9 cellular contexts compared by ENCODE assay signal in genomic region chr10:102120987-102121738, GRCh38. TPM values are rescaled to one million over a fixed set of nuclear protein-coding genes. Genes with fewer than 3 reads are reported as not detected.
DNase-seq lines count a peak whose midpoint lies in the region; ATAC-seq, FAIRE-seq and TF ChIP-seq lines count a peak whose summit lies in the region.
"Had no signal": no experiment of that assay in that cellular context is flagged by ENCODE, and none has a peak within 500 bp of the region (broad histone marks: within the 10 kb centered on the region; RNA-seq: fewer than 3 reads in every experiment).

No MANE protein-coding gene starts in this region.

- H3K4me1 Mint-ChIP-seq in stimulated activated effector memory CD8-positive, alpha-beta T cell treated with anti-CD3 and anti-CD28 coated beads, Interleukin-12 subunit alpha, Interleukin-12 subunit beta, amount 100 ng/mL, for 72 hours: peaks cover 47% of the 10 kb centered on the region

- peak overlapping the region; percentile 94 for H3K27ac Mint-ChIP-seq in stimulated activated effector memory CD8-positive, alpha-beta T cell treated with anti-CD3 and anti-CD28 coated beads, Interleukin-12 subunit alpha, Interleukin-12 subunit beta, amount 100 ng/mL, for 72 hours

- peak overlapping the region; percentile 95 for H3K9ac ChIP-seq in OCI-LY3 (ENCODE audit: low read length)
- peak overlapping the region; percentile 88 for H3K9ac ChIP-seq in keratinocyte (ENCODE audit: control insufficient read depth, extremely low read depth, insufficient read depth, low read length)

- DNase-seq in NCI-H146 (lab: John Stamatoyannopoulos, UW) (peak; percentile 47), NCI-H146 treated with DMSO at 0.1 percent for 48 hours (lab: John Stamatoyannopoulos, UW; ENCODE audit: unreplicated experiment) (no peak), keratinocyte (ENCODE audit: low read depth, low spot score) (no peak), RPMI8226 (no peak)
- peak; percentile 9 for DNase-seq in central memory CD4-positive, alpha-beta T cell
- peak in 1 of 2 donors; percentile 61 for DNase-seq in stimulated activated effector memory CD8-positive, alpha-beta T cell treated with anti-CD3 and anti-CD28 coated beads, Interleukin-12 subunit alpha, Interleukin-12 subunit beta, amount 100 ng/mL, for 72 hours (ENCODE audit: low spot score in 2 of 2)

- H3K36me3 ChIP-seq in OCI-LY3 (replicated peaks; ENCODE audit: low read depth, low read length): no peaks in the 10 kb centered on the region
- H3K36me3 ChIP-seq in keratinocyte (ENCODE audit: control insufficient read depth in 2 of 2, extremely low read depth in 1 of 2, insufficient read depth in 2 of 2, low read length in 2 of 2): no peaks in the 10 kb centered on the region

- H3K27me3 ChIP-seq in OCI-LY3 (ENCODE audit: low read depth, low read length): no peaks in the 10 kb centered on the region
- no peaks in the 10 kb centered on the region for H3K27me3 ChIP-seq in keratinocyte (ENCODE audit: control insufficient read depth, extremely low read depth, insufficient read depth, low read length)

- H3K4me3 ChIP-seq in OCI-LY3 (ENCODE audit: low read length) (peak overlapping the region; percentile 97), keratinocyte (ENCODE audit: control insufficient read depth in 2 of 3, extremely low read depth in 1 of 3, insufficient read depth in 2 of 3, low read depth in 1 of 3, low read length in 3 of 3) (peak overlapping the region; percentile 72 to 86 (median 82))

- H3K36me3 Mint-ChIP-seq in stimulated activated effector memory CD8-positive, alpha-beta T cell treated with anti-CD3 and anti-CD28 coated beads, Interleukin-12 subunit alpha, Interleukin-12 subunit beta, amount 100 ng/mL, for 72 hours: peaks cover 22% of the 10 kb centered on the region

- H3K27ac ChIP-seq in OCI-LY3 (ENCODE audit: low read length) (peak overlapping the region; percentile 92), keratinocyte (ENCODE audit: control insufficient read depth, insufficient read depth, low read length) (no peak overlapping the region)

- TF ChIP-seq CTCF in OCI-LY3 (IDR thresholded peaks at IDR 0.05; ENCODE audit: low read depth, low read length) (no peak), keratinocyte (optimal IDR thresholded peaks at IDR 0.05 in 1 of 3, IDR thresholded peaks at IDR 0.05 in 1 of 3, conservative IDR thresholded peaks at IDR 0.05 in 1 of 3; ENCODE audit: extremely low read depth in 1 of 3, insufficient read depth in 2 of 3, low read length in 3 of 3) (no peak)

- H4K20me1 ChIP-seq in OCI-LY3 (ENCODE audit: insufficient read depth, low read length) (no peaks in the 10 kb centered on the region), keratinocyte (ENCODE audit: control insufficient read depth, extremely low read depth, insufficient read depth, low read length) (no peaks in the 10 kb centered on the region)

- peak; percentile 23 for FAIRE-seq in keratinocyte (lab: Jason Lieb, UNC)
- FAIRE-seq: islet of Langerhans had no signal

- peak overlapping the region; percentile 81 for H3K4me3 Mint-ChIP-seq in stimulated activated effector memory CD8-positive, alpha-beta T cell treated with anti-CD3 and anti-CD28 coated beads, Interleukin-12 subunit alpha, Interleukin-12 subunit beta, amount 100 ng/mL, for 72 hours

- dilution Hi-C loops in keratinocyte (cut with MboI; ENCODE audit: extremely low pct_ligation_motif_present, low sequenced_read_pairs): no loop called here

- H3K9me3 ChIP-seq in OCI-LY3 (ENCODE audit: insufficient read depth, low read length) (no peaks in the 10 kb centered on the region), keratinocyte (ENCODE audit: control insufficient read depth, low read depth, low read length) (no peaks in the 10 kb centered on the region)

- H2AFZ ChIP-seq in OCI-LY3 (ENCODE audit: low read depth, low read length): no peak overlapping the region; the same call in 1 of the 2 replicates
- H2AFZ ChIP-seq in keratinocyte (ENCODE audit: control insufficient read depth, low read length): peak overlapping the region; percentile 85

- ATAC-seq in stimulated activated effector memory CD8-positive, alpha-beta T cell treated with anti-CD3 and anti-CD28 coated beads, Interleukin-12 subunit alpha, Interleukin-12 subunit beta, amount 100 ng/mL, for 72 hours: no peak
- no peak for ATAC-seq in HG03039 (IDR thresholded peaks at IDR 0.05; ENCODE audit: unreplicated experiment)

- H3K9me1 ChIP-seq in keratinocyte (ENCODE audit: control insufficient read depth, extremely low read depth, insufficient read depth, low read length): no peaks in the 10 kb centered on the region

- H3K9me3 Mint-ChIP-seq in stimulated activated effector memory CD8-positive, alpha-beta T cell treated with anti-CD3 and anti-CD28 coated beads, Interleukin-12 subunit alpha, Interleukin-12 subunit beta, amount 100 ng/mL, for 72 hours: no peaks in the 10 kb centered on the region

- H3K4me2 ChIP-seq in OCI-LY3 (ENCODE audit: low read length) (peak overlapping the region; percentile 99), keratinocyte (ENCODE audit: control insufficient read depth, extremely low read depth, insufficient read depth, low read depth, low read length) (peak overlapping the region; percentile 95)

- H3K79me2 ChIP-seq in OCI-LY3 (ENCODE audit: low read length): peaks cover 43% of the 10 kb centered on the region
- H3K79me2 ChIP-seq in keratinocyte (ENCODE audit: control insufficient read depth, insufficient read depth, low read length): peaks cover 32% of the 10 kb centered on the region

- peaks cover 36% of the 10 kb centered on the region for H3K4me1 ChIP-seq in OCI-LY3 (ENCODE audit: low read length)
- peaks cover 42% of the 10 kb centered on the region for H3K4me1 ChIP-seq in keratinocyte (ENCODE audit: control insufficient read depth, extremely low read depth, insufficient read depth, low read length)

RNA-seq across cellular contexts. Expression of gene LDB1, which starts 1.0 kb away (rescaled TPM):
- 71.7 to 166 TPM (median 97.3 TPM) in 3 replicates for polyA plus RNA-seq in keratinocyte
- 23.5 TPM for polyA plus RNA-seq in keratinocyte (2011; ENCODE audit: low read depth)
- 57.6 and 69.3 TPM in 2 replicates for polyA plus RNA-seq in keratinocyte (2011; cell fraction: cytosol; rRNA removed)
- 344 and 409 TPM in 2 replicates for polyA plus RNA-seq in keratinocyte (2011; cell fraction: nucleus; rRNA removed)
- polyA plus RNA-seq in keratinocyte (2012; ENCODE audit: low replicate concordance): 59.9 and 64.4 TPM in 2 replicates
- polyA minus RNA-seq in keratinocyte: 179 to 205 TPM (median 190 TPM) in 3 replicates
- polyA minus RNA-seq in keratinocyte (2011; cell fraction: cytosol; rRNA and poly(A)+ RNA removed): 107 TPM
- polyA minus RNA-seq in keratinocyte (2011; cell fraction: nucleus; rRNA and poly(A)+ RNA removed): 104 and 137 TPM in 2 replicates

RNA-seq across cellular contexts. Expression of gene PPRC1, which starts 11.7 kb away (rescaled TPM):
- 12.9 to 31.0 TPM (median 17.9 TPM) in 3 replicates for polyA plus RNA-seq in keratinocyte
- 16.0 TPM for polyA plus RNA-seq in keratinocyte (2011; ENCODE audit: low read depth)
- polyA plus RNA-seq in keratinocyte (2011; cell fraction: cytosol; rRNA removed): 14.2 and 17.1 TPM in 2 replicates
- polyA plus RNA-seq in keratinocyte (2011; cell fraction: nucleus; rRNA removed): 70.5 and 71.2 TPM in 2 replicates
- polyA plus RNA-seq in keratinocyte (2012; ENCODE audit: low replicate concordance): 33.2 and 39.2 TPM in 2 replicates
- polyA minus RNA-seq in keratinocyte: 28.1 to 117 TPM (median 35.9 TPM) in 3 replicates
- polyA minus RNA-seq in keratinocyte (2011; cell fraction: cytosol; rRNA and poly(A)+ RNA removed): 27.6 TPM
- 32.9 and 36.4 TPM in 2 replicates for polyA minus RNA-seq in keratinocyte (2011; cell fraction: nucleus; rRNA and poly(A)+ RNA removed)

RNA-seq across cellular contexts. Expression of gene NOLC1, which starts 31.0 kb away (rescaled TPM):
- polyA plus RNA-seq in keratinocyte: 76.2 to 195 TPM (median 126 TPM) in 3 replicates
- 45.3 TPM for polyA plus RNA-seq in keratinocyte (2011; ENCODE audit: low read depth)
- 119 and 132 TPM in 2 replicates for polyA plus RNA-seq in keratinocyte (2011; cell fraction: cytosol; rRNA removed)
- polyA plus RNA-seq in keratinocyte (2011; cell fraction: nucleus; rRNA removed): 133 and 187 TPM in 2 replicates
- polyA plus RNA-seq in keratinocyte (2012; ENCODE audit: low replicate concordance): 48.3 and 103 TPM in 2 replicates
- polyA minus RNA-seq in keratinocyte: 36.8 to 101 TPM (median 48.8 TPM) in 3 replicates
- 58.7 TPM for polyA minus RNA-seq in keratinocyte (2011; cell fraction: cytosol; rRNA and poly(A)+ RNA removed)
- 36.8 and 63.9 TPM in 2 replicates for polyA minus RNA-seq in keratinocyte (2011; cell fraction: nucleus; rRNA and poly(A)+ RNA removed)

RNA-seq across cellular contexts. Expression of gene HPS6, which starts 56.0 kb away (rescaled TPM):
- polyA plus RNA-seq in keratinocyte: 8.6 to 15.7 TPM (median 13.3 TPM) in 3 replicates
- polyA plus RNA-seq in keratinocyte (2011; ENCODE audit: low read depth): 3.0 TPM
- polyA plus RNA-seq in keratinocyte (2011; cell fraction: cytosol; rRNA removed): 6.1 and 12.0 TPM in 2 replicates
- 13.3 and 19.3 TPM in 2 replicates for polyA plus RNA-seq in keratinocyte (2011; cell fraction: nucleus; rRNA removed)
- 10.1 and 21.5 TPM in 2 replicates for polyA plus RNA-seq in keratinocyte (2012; ENCODE audit: low replicate concordance)
- polyA minus RNA-seq in keratinocyte: 15.5 to 21.3 TPM (median 21.3 TPM) in 3 replicates
- 29.0 TPM for polyA minus RNA-seq in keratinocyte (2011; cell fraction: cytosol; rRNA and poly(A)+ RNA removed)
- 19.7 and 21.6 TPM in 2 replicates for polyA minus RNA-seq in keratinocyte (2011; cell fraction: nucleus; rRNA and poly(A)+ RNA removed)

Comparison
In these comparisons a context has a peak if more than half of its experiments do, and no peak if none do; other contexts are left out.
1. DNase-seq: peak in NCI-H146 (single experiment) and central memory CD4-positive, alpha-beta T cell (single experiment); none in NCI-H146 treated with DMSO at 0.1 percent for 48 hours (single experiment), keratinocyte (single experiment) and RPMI8226 (single experiment).